In genomic region chr12:122020795-122021192, GRCh38 we compare ENCODE assay signal across 8 cellular contexts. TPM values are rescaled to one million over a fixed set of nuclear protein-coding genes. Genes with fewer than 3 reads are reported as not detected.
DNase-seq lines count a peak whose midpoint lies in the region; ATAC-seq lines count a peak whose summit lies in the region.

No MANE protein-coding gene starts in this region.

- H3K9me3 ChIP-seq in iPS-18a (ENCODE audit: control insufficient read depth, low read depth, low read length), result no peaks in the 10 kb centered on the region

- no peak overlapping the region for H3K9ac ChIP-seq in iPS-18a (ENCODE audit: low read length)

- H3K4me1 Mint-ChIP-seq in activated CD8-positive, alpha-beta memory T cell treated with anti-CD3 and anti-CD28 coated beads, Interleukin-2, amount 10 ng/mL, durations not matched to agents 7 days and 5 days, result peaks cover 13% of the 10 kb centered on the region
- H3K4me1 Mint-ChIP-seq in activated CD8-positive, alpha-beta T cell treated with anti-CD3 and anti-CD28 coated beads, Interleukin-2, amount 10 ng/mL, durations not matched to agents 7 days and 5 days (ENCODE audit: low read depth), result peaks cover 18% of the 10 kb centered on the region
- H3K4me1 Mint-ChIP-seq in stimulated activated naive B cell treated with anti-CD40 and anti-IgM and Interleukin-4, amounts not matched to agents 10 μg/mL and 1 μg/mL and 100 μg/mL, for 72 hours, result peaks cover 19 to 48% of the 10 kb centered on the region in 2 donors

- no peak overlapping the region for H3K27ac ChIP-seq in iPS-18a (ENCODE audit: low read length)

- H3K9me3 Mint-ChIP-seq in activated CD8-positive, alpha-beta memory T cell treated with anti-CD3 and anti-CD28 coated beads, Interleukin-2, amount 10 ng/mL, durations not matched to agents 7 days and 5 days (ENCODE audit: low read depth), result peaks cover 3% of the 10 kb centered on the region
- H3K9me3 Mint-ChIP-seq in activated CD8-positive, alpha-beta T cell treated with anti-CD3 and anti-CD28 coated beads, Interleukin-2, amount 10 ng/mL, durations not matched to agents 7 days and 5 days (ENCODE audit: insufficient read depth), result peaks cover 6% of the 10 kb centered on the region
- peaks cover 0 to 3% of the 10 kb centered on the region in 2 donors for H3K9me3 Mint-ChIP-seq in stimulated activated naive B cell treated with anti-CD40 and anti-IgM and Interleukin-4, amounts not matched to agents 10 μg/mL and 1 μg/mL and 100 μg/mL, for 72 hours

- POLR2A ChIA-PET in activated CD8-positive, alpha-beta T cell treated with anti-CD3 and anti-CD28 coated beads, Interleukin-2, amount 10 ng/mL, durations not matched to agents 7 days and 5 days (lab: Charles Lee), result interaction anchor here (1.2 to 1.5 kb wide), 2 partner anchors 29 to 132 kb away, joined by 4 to 5 read pairs; partner anchors contain the start of gene PSMD9

- peaks cover 31% of the 10 kb centered on the region for H3K27me3 ChIP-seq in iPS-18a (ENCODE audit: control insufficient read depth, insufficient read depth, low read length)

- DNase-seq in activated CD8-positive, alpha-beta memory T cell treated with anti-CD3 and anti-CD28 coated beads, Interleukin-2, amount 10 ng/mL, durations not matched to agents 7 days and 5 days, result no peak
- DNase-seq in activated CD8-positive, alpha-beta memory T cell treated with anti-CD3 and anti-CD28 coated beads, Interleukin-2, amount 50 U/mL, for 4 hours, result no peak
- no peak for DNase-seq in activated CD8-positive, alpha-beta T cell treated with anti-CD3 and anti-CD28 coated beads, Interleukin-2, amount 10 ng/mL, durations not matched to agents 7 days and 5 days
- no peak for DNase-seq in stimulated activated naive B cell treated with anti-CD40 and anti-IgM and Interleukin-4, amounts not matched to agents 10 μg/mL and 1 μg/mL and 100 μg/mL, for 72 hours
- no peak for DNase-seq in NCI-H2227 (lab: John Stamatoyannopoulos, UW; ENCODE audit: unreplicated experiment)
- no peak for DNase-seq in stimulated activated CD4-positive, alpha-beta T cell treated with anti-CD3 and anti-CD28 coated beads, Interleukin-4, amount 100 ng/mL, for 24 hours
- no peak for DNase-seq in NCI-H187 (lab: John Stamatoyannopoulos, UW)

- peaks cover 4% of the 10 kb centered on the region for H3K4me1 ChIP-seq in iPS-18a (ENCODE audit: control insufficient read depth, low read depth, low read length)

- peak overlapping the region; percentile 72 for H3K4me3 Mint-ChIP-seq in activated CD8-positive, alpha-beta memory T cell treated with anti-CD3 and anti-CD28 coated beads, Interleukin-2, amount 10 ng/mL, durations not matched to agents 7 days and 5 days
- H3K4me3 Mint-ChIP-seq in activated CD8-positive, alpha-beta T cell treated with anti-CD3 and anti-CD28 coated beads, Interleukin-2, amount 10 ng/mL, durations not matched to agents 7 days and 5 days, result peak overlapping the region; percentile 81
- peak overlapping the region; percentile 86 to 96 for H3K4me3 Mint-ChIP-seq in stimulated activated naive B cell treated with anti-CD40 and anti-IgM and Interleukin-4, amounts not matched to agents 10 μg/mL and 1 μg/mL and 100 μg/mL, for 72 hours

- no peak overlapping the region for H3K27ac Mint-ChIP-seq in activated CD8-positive, alpha-beta memory T cell treated with anti-CD3 and anti-CD28 coated beads, Interleukin-2, amount 10 ng/mL, durations not matched to agents 7 days and 5 days
- H3K27ac Mint-ChIP-seq in activated CD8-positive, alpha-beta T cell treated with anti-CD3 and anti-CD28 coated beads, Interleukin-2, amount 10 ng/mL, durations not matched to agents 7 days and 5 days, result no peak overlapping the region
- H3K27ac Mint-ChIP-seq in stimulated activated naive B cell treated with anti-CD40 and anti-IgM and Interleukin-4, amounts not matched to agents 10 μg/mL and 1 μg/mL and 100 μg/mL, for 72 hours, result peak overlapping the region; percentile 96

- peaks cover 54% of the 10 kb centered on the region for H3K27me3 Mint-ChIP-seq in activated CD8-positive, alpha-beta memory T cell treated with anti-CD3 and anti-CD28 coated beads, Interleukin-2, amount 10 ng/mL, durations not matched to agents 7 days and 5 days
- H3K27me3 Mint-ChIP-seq in activated CD8-positive, alpha-beta T cell treated with anti-CD3 and anti-CD28 coated beads, Interleukin-2, amount 10 ng/mL, durations not matched to agents 7 days and 5 days (ENCODE audit: low read depth), result peaks cover 20% of the 10 kb centered on the region
- H3K27me3 Mint-ChIP-seq in stimulated activated naive B cell treated with anti-CD40 and anti-IgM and Interleukin-4, amounts not matched to agents 10 μg/mL and 1 μg/mL and 100 μg/mL, for 72 hours, result no peaks in the 10 kb centered on the region

- H3K4me3 ChIP-seq in iPS-18a (ENCODE audit: low read length), result peak overlapping the region; percentile 62

- H3K36me3 ChIP-seq in iPS-18a (ENCODE audit: control insufficient read depth, low read depth, low read length), result no peaks in the 10 kb centered on the region

- peaks cover 4% of the 10 kb centered on the region for H3K36me3 Mint-ChIP-seq in activated CD8-positive, alpha-beta memory T cell treated with anti-CD3 and anti-CD28 coated beads, Interleukin-2, amount 10 ng/mL, durations not matched to agents 7 days and 5 days
- peaks cover 3% of the 10 kb centered on the region for H3K36me3 Mint-ChIP-seq in activated CD8-positive, alpha-beta T cell treated with anti-CD3 and anti-CD28 coated beads, Interleukin-2, amount 10 ng/mL, durations not matched to agents 7 days and 5 days (ENCODE audit: low read depth)
- peaks cover 15 to 25% of the 10 kb centered on the region in 2 donors for H3K36me3 Mint-ChIP-seq in stimulated activated naive B cell treated with anti-CD40 and anti-IgM and Interleukin-4, amounts not matched to agents 10 μg/mL and 1 μg/mL and 100 μg/mL, for 72 hours

- no peak for ATAC-seq in activated CD8-positive, alpha-beta memory T cell treated with anti-CD3 and anti-CD28 coated beads, Interleukin-2, amount 10 ng/mL, durations not matched to agents 7 days and 5 days
- ATAC-seq in activated CD8-positive, alpha-beta T cell treated with anti-CD3 and anti-CD28 coated beads, Interleukin-2, amount 10 ng/mL, durations not matched to agents 7 days and 5 days, result no peak
- no peak for ATAC-seq in stimulated activated naive B cell treated with anti-CD40 and anti-IgM and Interleukin-4, amounts not matched to agents 10 μg/mL and 1 μg/mL and 100 μg/mL, for 72 hours (replicated peaks)

- CTCF ChIA-PET in activated CD8-positive, alpha-beta memory T cell treated with anti-CD3 and anti-CD28 coated beads, Interleukin-2, amount 10 ng/mL, durations not matched to agents 7 days and 5 days (lab: Charles Lee), result interaction anchor here (1.0 to 1.2 kb wide), 2 partner anchors 34 to 105 kb away, joined by 3 read pairs; no protein-coding TSS in a partner anchor
- CTCF ChIA-PET in activated CD8-positive, alpha-beta T cell treated with anti-CD3 and anti-CD28 coated beads, Interleukin-2, amount 10 ng/mL, durations not matched to agents 7 days and 5 days (lab: Charles Lee), result interaction anchor here (1.4 kb wide), 1 partner anchor 103 kb away, joined by 8 read pairs; the partner anchor contains the start of gene CFAP251

RNA-seq across cellular contexts. Expression of gene BCL7A, which starts 0.9 kb away (rescaled TPM):
- 1 to 10 TPM; 2.8 to 2.9 TPM for total RNA-seq in activated CD8-positive, alpha-beta memory T cell treated with anti-CD3 and anti-CD28 coated beads, Interleukin-2, amount 10 ng/mL, durations not matched to agents 7 days and 5 days
- 1 to 10 TPM; 6.2 to 8.1 TPM for total RNA-seq in activated CD8-positive, alpha-beta T cell treated with anti-CD3 and anti-CD28 coated beads, Interleukin-2, amount 10 ng/mL, durations not matched to agents 7 days and 5 days

RNA-seq across cellular contexts. Expression of gene MLXIP, which starts 57.8 kb away (rescaled TPM):
- total RNA-seq in activated CD8-positive, alpha-beta memory T cell treated with anti-CD3 and anti-CD28 coated beads, Interleukin-2, amount 10 ng/mL, durations not matched to agents 7 days and 5 days, result 10 to 100 TPM; 36.1 to 36.4 TPM
- total RNA-seq in activated CD8-positive, alpha-beta T cell treated with anti-CD3 and anti-CD28 coated beads, Interleukin-2, amount 10 ng/mL, durations not matched to agents 7 days and 5 days, result 10 to 100 TPM; 38.8 to 42.7 TPM
